In the genomic region with DNA sequence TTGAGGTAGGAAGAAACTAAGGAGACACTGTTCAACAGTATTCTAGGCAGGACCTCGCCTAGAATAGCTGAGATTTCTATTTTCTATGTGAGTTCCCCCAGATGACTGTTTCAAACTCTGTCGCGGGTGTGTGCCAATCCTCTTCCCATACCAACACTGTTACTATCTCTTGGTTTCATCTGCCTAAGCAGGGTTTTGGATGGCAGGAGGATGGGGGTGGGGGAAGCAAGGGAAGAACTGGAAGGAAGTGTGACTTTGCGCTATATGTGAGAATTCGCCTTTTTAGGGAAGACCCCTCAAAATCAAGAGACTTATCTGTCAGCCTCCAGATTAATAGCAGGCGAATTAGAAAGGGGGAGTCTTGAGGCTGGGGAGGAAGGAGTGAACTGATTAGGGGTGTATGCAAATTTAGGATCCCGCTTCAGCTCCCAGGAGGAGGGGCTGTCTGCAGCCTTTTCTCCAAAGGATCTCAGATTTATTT, we compare ENCODE assay signal across 1 cellular context.
TF ChIP-seq lines count a peak whose summit lies in the region.

No MANE protein-coding gene starts in this region.

TF ChIP-seq in H1, 55 proteins besides CTCF, POLR2A, EP300 and RAD21:
- peak; percentile 15 for TF ChIP-seq KDM4A (IDR thresholded peaks at IDR 0.05; ENCODE audit: low read depth, low read length, severe bottlenecking)
- TF ChIP-seq SP2 (IDR thresholded peaks at IDR 0.05; ENCODE audit: low read length): no peak
- peak; percentile 4; the same call in 1 of the 2 replicates for TF ChIP-seq CEBPB (IDR thresholded peaks at IDR 0.05; ENCODE audit: low read depth, low read length)
- peak; percentile 52 for TF ChIP-seq POLR2AphosphoS5 (IDR thresholded peaks at IDR 0.05; ENCODE audit: low read depth, low read length)
- no peak for TF ChIP-seq HDAC6 (IDR thresholded peaks at IDR 0.05; ENCODE audit: low read depth, low read length)
- TF ChIP-seq TAF7 (optimal IDR thresholded peaks at IDR 0.05; ENCODE audit: borderline replicate concordance, low read depth, low read length): peak; percentile 82
